ENCODE assay signal across 8 cellular contexts in the genomic region with DNA sequence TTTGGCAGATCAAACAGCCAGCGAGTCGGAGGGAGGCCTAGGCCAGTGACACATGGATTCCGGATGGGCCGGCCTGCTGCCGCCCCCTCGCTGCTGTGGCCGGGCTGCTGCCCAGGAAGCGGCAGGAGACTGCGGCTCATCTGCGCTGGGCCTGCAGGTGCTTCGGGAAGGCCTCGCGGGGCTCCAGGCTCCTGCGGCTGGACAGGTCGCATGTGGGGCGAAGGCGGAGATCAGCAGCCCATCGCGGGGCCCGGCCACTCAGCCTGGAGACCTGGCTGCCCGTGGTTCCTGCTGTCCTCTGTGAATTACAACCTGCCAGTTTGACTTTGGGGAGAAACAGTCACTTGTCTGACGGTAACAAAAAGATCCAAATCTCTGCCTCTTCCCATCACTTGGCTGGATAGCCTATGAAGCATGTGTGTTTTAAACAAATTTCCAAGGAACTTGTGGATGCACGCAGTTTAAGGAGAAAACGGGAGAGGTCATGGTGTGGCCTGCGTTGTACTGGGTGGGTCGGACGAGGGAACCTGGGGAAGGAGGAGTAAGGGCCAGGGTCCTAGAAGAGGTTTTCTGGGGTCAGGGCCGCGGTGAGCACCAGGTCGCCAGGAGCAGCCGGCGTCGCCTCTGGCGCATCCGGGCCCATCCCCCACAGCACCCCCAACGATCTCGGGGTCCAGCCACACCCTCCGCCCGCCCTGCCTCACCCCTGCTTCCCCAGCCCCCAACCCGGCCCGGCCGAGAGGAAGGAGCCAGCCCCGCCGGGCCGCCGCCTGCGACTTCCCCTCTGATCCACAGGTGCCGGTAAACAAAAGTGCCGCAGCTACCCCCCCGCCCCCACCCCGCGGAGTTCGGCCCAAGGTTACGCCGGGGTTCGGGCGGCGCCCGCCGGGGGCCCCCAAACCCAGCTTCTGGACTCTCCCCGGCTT. TPM values are rescaled to one million over a fixed set of nuclear protein-coding genes. Genes with fewer than 3 reads are reported as not detected.
DNase-seq lines count a peak whose midpoint lies in the region; ATAC-seq and TF ChIP-seq lines count a peak whose summit lies in the region.

No MANE protein-coding gene starts in this region.

- H3K4me1 ChIP-seq in BE2C: no peaks in the 10 kb centered on the region; the same call in 1 of the 2 replicates

- ATAC-seq in activated naive CD4-positive, alpha-beta T cell treated with anti-CD3 and anti-CD28 coated beads, Interleukin-2, amount 50 U/mL, for 72 hours: peak in 1 of 2 donors; percentile 17
- ATAC-seq in HG03520 (IDR thresholded peaks at IDR 0.05; ENCODE audit: unreplicated experiment): no peak
- no peak for ATAC-seq in HG03432 (IDR thresholded peaks at IDR 0.05; ENCODE audit: unreplicated experiment)
- ATAC-seq in HG03108 (IDR thresholded peaks at IDR 0.05; ENCODE audit: unreplicated experiment): no peak

- no peaks in the 10 kb centered on the region for H3K9me3 ChIP-seq in BE2C

- H3K27me3 ChIP-seq in BE2C: peaks cover 11% of the 10 kb centered on the region

- no peaks in the 10 kb centered on the region for H3K9me3 Mint-ChIP-seq in activated naive CD4-positive, alpha-beta T cell treated with anti-CD3 and anti-CD28 coated beads, Interleukin-2, amount 50 U/mL, for 72 hours

- no peak for TF ChIP-seq CTCF in BE2C (IDR thresholded peaks at IDR 0.05; ENCODE audit: low read depth, low read length)

- peak overlapping the region; percentile 94 for H3K27ac Mint-ChIP-seq in activated naive CD4-positive, alpha-beta T cell treated with anti-CD3 and anti-CD28 coated beads, Interleukin-2, amount 50 U/mL, for 72 hours

- H3K4me3 ChIP-seq in BE2C (ENCODE audit: low read depth, low read length): no peak overlapping the region

- H3K36me3 ChIP-seq in BE2C: no peaks in the 10 kb centered on the region

- H3K36me3 Mint-ChIP-seq in activated naive CD4-positive, alpha-beta T cell treated with anti-CD3 and anti-CD28 coated beads, Interleukin-2, amount 50 U/mL, for 72 hours: peaks cover 26 to 47% of the 10 kb centered on the region in 2 donors

- peak; percentile 18 for DNase-seq in NAMALWA (ENCODE audit: low spot score)
- peak in 1 of 2 donors; percentile 46 for DNase-seq in activated naive CD4-positive, alpha-beta T cell treated with anti-CD3 and anti-CD28 coated beads, Interleukin-2, amount 50 U/mL, for 72 hours (ENCODE audit: low spot score in 2 of 2)
- DNase-seq in islet precursor cell: peak; percentile 75
- DNase-seq in stimulated activated CD4-positive, alpha-beta T cell treated with anti-CD3 and anti-CD28 coated beads, Interleukin-2, amount 100 ng/mL, for 4 hours (ENCODE audit: low read depth): peak; percentile 38
- no peak for DNase-seq in BE2C

RNA-seq across cellular contexts. Expression of a gene that starts 1.6 kb away (rescaled TPM):
- 100 to 1,000 TPM; 170 to 209 TPM for total RNA-seq in activated naive CD4-positive, alpha-beta T cell treated with anti-CD3 and anti-CD28 coated beads, Interleukin-2, amount 50 U/mL, for 72 hours
- polyA plus RNA-seq in BE2C (2012; ENCODE audit: insufficient read depth, insufficient read length, low read depth): 1.4 TPM
